In genomic region chr22:41920271-41920976, GRCh38 we compare ENCODE assay signal across 8 cellular contexts. TPM values are rescaled to one million over a fixed set of nuclear protein-coding genes. Genes with fewer than 3 reads are reported as not detected.
DNase-seq lines count a peak whose midpoint lies in the region; ATAC-seq and TF ChIP-seq lines count a peak whose summit lies in the region.

No MANE protein-coding gene starts in this region.

- H3K4me3 Mint-ChIP-seq in natural killer cell treated with Interleukin-12 subunit alpha and Interleukin-12 subunit beta and Interleukin-15 and Interleukin-18, amount 100 ng/mL, for 72 hours = peak overlapping the region; percentile 62

- in situ Hi-C loops in GM13977 (cut with MboI; ENCODE audit: low pct_unique_long_range_greater_than_20kb, low sequenced_read_pairs, unreplicated experiment) = no loop called here
- in situ Hi-C loops in GM23248 (cut with MboI) = no loop called here

- H3F3A ChIP-seq in GM23248 (ENCODE audit: insufficient read depth) = 0 out of 2 replicates have a peak, but pooled peaks cover 12% of the 10 kb centered on the region

- no peak for TF ChIP-seq CTCF in GM13977 (IDR thresholded peaks at IDR 0.05; ENCODE audit: extremely low read depth, insufficient read depth, missing control alignments)

- H3K9me3 Mint-ChIP-seq in natural killer cell treated with Interleukin-12 subunit alpha and Interleukin-12 subunit beta and Interleukin-15 and Interleukin-18, amount 100 ng/mL, for 72 hours = no peaks in the 10 kb centered on the region

- 65 to 75% methylated on average over 15 to 21 of the region's 21 CpGs for WGBS in GM23248 (ENCODE audit: low coverage in 1 of 2, low lambda C conversion rate in 2 of 2, missing lambda C conversion rate in 2 of 2), 2 experiments

- no peaks in the 10 kb centered on the region for H3K79me2 ChIP-seq in GM23248 (ENCODE audit: insufficient read depth)

- peak overlapping the region; percentile 64; the same call in 1 of the 2 replicates for H3K4me3 ChIP-seq in GM23248

- peak overlapping the region; percentile 67 for H3K4me2 ChIP-seq in GM23248 (ENCODE audit: unreplicated experiment)

- H4K20me1 ChIP-seq in GM23248 (ENCODE audit: insufficient read depth) = no peaks in the 10 kb centered on the region

- peaks cover 21% of the 10 kb centered on the region for H3K27me3 ChIP-seq in GM23248 (replicated peaks; ENCODE audit: insufficient read depth)

- H3K27ac Mint-ChIP-seq in natural killer cell treated with Interleukin-12 subunit alpha and Interleukin-12 subunit beta and Interleukin-15 and Interleukin-18, amount 100 ng/mL, for 72 hours = no peak overlapping the region

- no peaks in the 10 kb centered on the region for H3K4me1 ChIP-seq in GM23248 (ENCODE audit: insufficient read depth)

- H3K9me3 ChIP-seq in GM23248 (ENCODE audit: low read depth) = no peaks in the 10 kb centered on the region

- H3K36me3 Mint-ChIP-seq in natural killer cell treated with Interleukin-12 subunit alpha and Interleukin-12 subunit beta and Interleukin-15 and Interleukin-18, amount 100 ng/mL, for 72 hours = no peaks in the 10 kb centered on the region

- peaks cover 10 to 13% of the 10 kb centered on the region in 2 donors for H3K27me3 Mint-ChIP-seq in natural killer cell treated with Interleukin-12 subunit alpha and Interleukin-12 subunit beta and Interleukin-15 and Interleukin-18, amount 100 ng/mL, for 72 hours

- H3K27ac ChIP-seq in GM23248 = no peak overlapping the region

- H3K9me2 ChIP-seq in GM23248 (ENCODE audit: insufficient read depth) = no peaks in the 10 kb centered on the region

- DNase-seq in GM13977 (ENCODE audit: low spot score) (peak; percentile 64), GM23248 (no peak), UCSD-AML1 (lab: John Stamatoyannopoulos, UW; ENCODE audit: unreplicated experiment) (peak; percentile 37), glomerular visceral epithelial cell (ENCODE audit: extremely low spot score) (no peak), AML-193 (lab: John Stamatoyannopoulos, UW) (no peak), NCI-H2196 treated with DMSO at 0.1 percent for 48 hours (lab: John Stamatoyannopoulos, UW; ENCODE audit: unreplicated experiment) (no peak)
- no peak for DNase-seq in natural killer cell treated with Interleukin-12 subunit alpha and Interleukin-12 subunit beta and Interleukin-15 and Interleukin-18, amount 100 ng/mL, for 72 hours (ENCODE audit: low spot score)
- DNase-seq in activated CD4-positive, alpha-beta T cell treated with anti-CD3 and anti-CD28 coated beads for 4 hours = no peak

- H3K36me3 ChIP-seq in GM23248 (ENCODE audit: low read depth) = no peaks in the 10 kb centered on the region

- no peak overlapping the region for H3K9ac ChIP-seq in GM23248

- H3K4me1 Mint-ChIP-seq in natural killer cell treated with Interleukin-12 subunit alpha and Interleukin-12 subunit beta and Interleukin-15 and Interleukin-18, amount 100 ng/mL, for 72 hours (ENCODE audit: low read depth in 2 of 2) = peaks cover 0 to 6% of the 10 kb centered on the region in 2 donors

- ATAC-seq in natural killer cell treated with Interleukin-12 subunit alpha and Interleukin-12 subunit beta and Interleukin-15 and Interleukin-18, amount 100 ng/mL, for 72 hours = peak in 1 of 2 donors; percentile 2

- peak overlapping the region; percentile 82 for H2AFZ ChIP-seq in GM23248

RNA-seq across cellular contexts. Expression of gene SHISA8, which starts 5.5 kb away (rescaled TPM):
- not detected in 2 replicates for total RNA-seq in GM23248 (2014; rRNA removed; shearing (Covaris generic))
- not detected in 2 replicates for polyA plus RNA-seq in GM23248 (2016; fragmentation: Nextera tagmentation; extraction: Ambion mirVana)
- not detected for total RNA-seq in natural killer cell treated with Interleukin-12 subunit alpha and Interleukin-12 subunit beta and Interleukin-15 and Interleukin-18, amount 100 ng/mL, for 72 hours

RNA-seq across cellular contexts. Expression of gene TNFRSF13C, which starts 6.2 kb away (rescaled TPM):
- 0.22 TPM in 1 of 2 replicates, not detected in the other for total RNA-seq in GM23248 (2014; rRNA removed; shearing (Covaris generic))
- polyA plus RNA-seq in GM23248 (2016; fragmentation: Nextera tagmentation; extraction: Ambion mirVana) = 0.05 and 0.11 TPM in 2 replicates
- total RNA-seq in natural killer cell treated with Interleukin-12 subunit alpha and Interleukin-12 subunit beta and Interleukin-15 and Interleukin-18, amount 100 ng/mL, for 72 hours = 1 to 10 TPM in 1 of 2 donors, under 1 TPM in 1; 0.40 to 3.2 TPM

RNA-seq across cellular contexts. Expression of gene CENPM, which starts 26.5 kb away (rescaled TPM):
- total RNA-seq in GM23248 (2014; rRNA removed; shearing (Covaris generic)) = 5.7 and 15.0 TPM in 2 replicates
- polyA plus RNA-seq in GM23248 (2016; fragmentation: Nextera tagmentation; extraction: Ambion mirVana) = 18.9 and 20.0 TPM in 2 replicates
- 100 to 1,000 TPM in 1 of 2 donors, 10 to 100 TPM in 1; 34.7 to 115 TPM for total RNA-seq in natural killer cell treated with Interleukin-12 subunit alpha and Interleukin-12 subunit beta and Interleukin-15 and Interleukin-18, amount 100 ng/mL, for 72 hours

RNA-seq across cellular contexts. Expression of gene SEPTIN3, which starts 48.8 kb away (rescaled TPM):
- not detected in 2 replicates for total RNA-seq in GM23248 (2014; rRNA removed; shearing (Covaris generic))
- polyA plus RNA-seq in GM23248 (2016; fragmentation: Nextera tagmentation; extraction: Ambion mirVana) = 0.06 TPM in 1 of 2 replicates, not detected in the other
- total RNA-seq in natural killer cell treated with Interleukin-12 subunit alpha and Interleukin-12 subunit beta and Interleukin-15 and Interleukin-18, amount 100 ng/mL, for 72 hours = under 1 TPM; 0.14 to 0.25 TPM

Comparison
In these comparisons a context has a peak if more than half of its experiments do, and no peak if none do; other contexts are left out.
1. DNase-seq: peak in GM13977 (single experiment) and UCSD-AML1 (single experiment); none in GM23248 (single experiment), natural killer cell treated with Interleukin-12 subunit alpha and Interleukin-12 subunit beta and Interleukin-15 and Interleukin-18, amount 100 ng/mL, for 72 hours (single experiment), glomerular visceral epithelial cell (single experiment), activated CD4-positive, alpha-beta T cell treated with anti-CD3 and anti-CD28 coated beads for 4 hours (0 of 2), AML-193 (0 of 2) and NCI-H2196 treated with DMSO at 0.1 percent for 48 hours (single experiment).